In genomic region chr2:217090024-217090473, GRCh38 we compare ENCODE assay signal across 8 cellular contexts.
DNase-seq lines count a peak whose midpoint lies in the region; ATAC-seq, FAIRE-seq and TF ChIP-seq lines count a peak whose summit lies in the region.

No MANE protein-coding gene starts in this region.

- peak; percentile 88 for ATAC-seq in GM21528 (IDR thresholded peaks at IDR 0.05; ENCODE audit: low FRiP score, unreplicated experiment)

- no peak for TF ChIP-seq CTCF in GM13977 (IDR thresholded peaks at IDR 0.05; ENCODE audit: extremely low read depth, insufficient read depth, missing control alignments)

- peak overlapping the region; percentile 17 for H3K4me3 ChIP-seq in Jurkat, Clone E6-1 (ENCODE audit: low read length)
- H3K4me3 ChIP-seq in effector memory CD4-positive, alpha-beta T cell (ENCODE audit: insufficient read depth, low read depth, low read length, poor library complexity, severe bottlenecking) = peak overlapping the region; percentile 16

- no peaks in the 10 kb centered on the region for H3K9me3 ChIP-seq in effector memory CD4-positive, alpha-beta T cell (ENCODE audit: control insufficient read depth, low read length)

- H3K27ac ChIP-seq in effector memory CD4-positive, alpha-beta T cell (ENCODE audit: insufficient read depth, low read length, poor library complexity, severe bottlenecking) = no peak overlapping the region

- no peak for FAIRE-seq in frontal cortex (lab: Jason Lieb, UNC)

- in situ Hi-C loops in GM13977 (cut with MboI; ENCODE audit: low pct_unique_long_range_greater_than_20kb, low sequenced_read_pairs, unreplicated experiment) = no loop called here

- no peaks in the 10 kb centered on the region for H3K36me3 ChIP-seq in effector memory CD4-positive, alpha-beta T cell (ENCODE audit: control insufficient read depth, insufficient read depth, low read length)

- H3K27me3 ChIP-seq in effector memory CD4-positive, alpha-beta T cell (replicated peaks; ENCODE audit: control insufficient read depth, insufficient read depth, low read length, poor library complexity, severe bottlenecking) = no peaks in the 10 kb centered on the region

- no peaks in the 10 kb centered on the region for H3K4me1 ChIP-seq in effector memory CD4-positive, alpha-beta T cell (ENCODE audit: control insufficient read depth, insufficient read depth, low read length, poor library complexity, severe bottlenecking)

- peak; percentile 74 for DNase-seq in GM13977 (ENCODE audit: low spot score)
- peak; percentile 64 for DNase-seq in Jurkat, Clone E6-1 (ENCODE audit: low read depth, low spot score)
- no peak for DNase-seq in effector memory CD4-positive, alpha-beta T cell
- no peak for DNase-seq in COR-L47 (lab: John Stamatoyannopoulos, UW)
- no peak for DNase-seq in NCI-H774 (lab: John Stamatoyannopoulos, UW)
- no peak for DNase-seq in frontal cortex (ENCODE audit: low spot score in 2 of 2)
- DNase-seq in NCI-H1694 (lab: John Stamatoyannopoulos, UW) = no peak

Comparison
In these comparisons a context has a peak if more than half of its experiments do, and no peak if none do; other contexts are left out.
1. DNase-seq: peak in GM13977 (single experiment) and Jurkat, Clone E6-1 (single experiment); none in effector memory CD4-positive, alpha-beta T cell (0 of 3), COR-L47 (single experiment), NCI-H774 (single experiment), frontal cortex (0 of 2) and NCI-H1694 (single experiment).